In genomic region chr9:99234618-99235017, GRCh38 we compare ENCODE assay signal across 14 cellular contexts.
"Had no signal": no experiment of that assay in that cellular context is flagged by ENCODE, and none has a peak within 500 bp of the region (broad histone marks: within the 10 kb centered on the region; RNA-seq: fewer than 3 reads in every experiment).

No MANE protein-coding gene starts in this region.

- H3K9me3 ChIP-seq: ascending aorta, esophagus squamous epithelium had no signal

- H3K27ac Mint-ChIP-seq: activated CD8-positive, alpha-beta T cell treated with anti-CD3 and anti-CD28 coated beads for 36 hours; activated naive CD8-positive, alpha-beta T cell treated with anti-CD3 and anti-CD28 coated beads, Interleukin-2, amount 50 U/mL, for 24 hours; nephron progenitor cell had no signal

- H3K27ac ChIP-seq: ascending aorta, esophagus squamous epithelium had no signal

- H3K9me3 Mint-ChIP-seq: activated CD8-positive, alpha-beta T cell treated with anti-CD3 and anti-CD28 coated beads for 36 hours; nephron progenitor cell had no signal

- H3K4me3 Mint-ChIP-seq: activated CD8-positive, alpha-beta T cell treated with anti-CD3 and anti-CD28 coated beads for 36 hours; activated naive CD8-positive, alpha-beta T cell treated with anti-CD3 and anti-CD28 coated beads, Interleukin-2, amount 50 U/mL, for 24 hours; nephron progenitor cell had no signal

- ATAC-seq: activated CD8-positive, alpha-beta T cell treated with anti-CD3 and anti-CD28 coated beads for 36 hours; activated naive CD8-positive, alpha-beta T cell treated with anti-CD3 and anti-CD28 coated beads, Interleukin-2, amount 50 U/mL, for 24 hours had no signal

- DNase-seq: activated CD4-positive, alpha-beta T cell treated with anti-CD3 and anti-CD28 coated beads for 1 hour; activated CD8-positive, alpha-beta memory T cell treated with anti-CD3 and anti-CD28 coated beads, Interleukin-2, amount 50 U/mL, for 48 hours; activated CD8-positive, alpha-beta T cell treated with anti-CD3 and anti-CD28 coated beads for 36 hours; activated naive CD4-positive, alpha-beta T cell treated with Interleukin-2 at 50 U/mL for 16 hours; activated naive CD8-positive, alpha-beta T cell treated with anti-CD3 and anti-CD28 coated beads, Interleukin-2, amount 50 U/mL, for 24 hours; esophagus squamous epithelium; foreskin fibroblast; nephron progenitor cell; stimulated activated CD4-positive, alpha-beta T cell treated with anti-CD3 and anti-CD28 coated beads, Interleukin-4, amount 100 ng/mL, for 4 hours; substantia nigra; SW 1271; T-helper 9 cell; trophoblast cell had no signal

- H3K27me3 ChIP-seq: ascending aorta, esophagus squamous epithelium had no signal

- H3K4me3 ChIP-seq: ascending aorta, esophagus squamous epithelium had no signal

- H3K27me3 Mint-ChIP-seq: activated CD8-positive, alpha-beta T cell treated with anti-CD3 and anti-CD28 coated beads for 36 hours; activated naive CD8-positive, alpha-beta T cell treated with anti-CD3 and anti-CD28 coated beads, Interleukin-2, amount 50 U/mL, for 24 hours had no signal

- H3K4me1 ChIP-seq: ascending aorta, esophagus squamous epithelium had no signal
